ENCODE assay signal across 8 cellular contexts in genomic region chr4:102503301-102503746, GRCh38. TPM values are rescaled to one million over a fixed set of nuclear protein-coding genes. Genes with fewer than 3 reads are reported as not detected.
DNase-seq lines count a peak whose midpoint lies in the region; ATAC-seq and TF ChIP-seq lines count a peak whose summit lies in the region.

No MANE protein-coding gene starts in this region.

- peaks cover 26% of the 10 kb centered on the region for H3K36me3 Mint-ChIP-seq in CD4-positive, alpha-beta T cell (ENCODE audit: low read depth)
- peaks cover 3% of the 10 kb centered on the region for H3K36me3 Mint-ChIP-seq in IgD-negative memory B cell
- peaks cover 44% of the 10 kb centered on the region for H3K36me3 Mint-ChIP-seq in activated naive CD8-positive, alpha-beta T cell treated with anti-CD3 and anti-CD28 coated beads, Interleukin-2, amount 50 U/mL, for 24 hours (ENCODE audit: low read depth)

- H3K27ac Mint-ChIP-seq in CD4-positive, alpha-beta T cell: peak overlapping the region; percentile 94
- peak overlapping the region; percentile 83 to 100 (median 92) for H3K27ac Mint-ChIP-seq in IgD-negative memory B cell
- peak overlapping the region; percentile 84 for H3K27ac Mint-ChIP-seq in activated naive CD8-positive, alpha-beta T cell treated with anti-CD3 and anti-CD28 coated beads, Interleukin-2, amount 50 U/mL, for 24 hours

- H3K27ac ChIP-seq in CD4-positive, alpha-beta T cell (ENCODE audit: low read depth, low read length): no peak overlapping the region
- no peak overlapping the region for H3K27ac ChIP-seq in muscle layer of duodenum (ENCODE audit: low read length)

- no peak for ATAC-seq in CD4-positive, alpha-beta T cell (ENCODE audit: poor library complexity)
- no peak for ATAC-seq in activated naive CD8-positive, alpha-beta T cell treated with anti-CD3 and anti-CD28 coated beads, Interleukin-2, amount 50 U/mL, for 24 hours
- ATAC-seq in HG03442 (IDR thresholded peaks at IDR 0.05; ENCODE audit: unreplicated experiment) (no peak), HG03432 (IDR thresholded peaks at IDR 0.05; ENCODE audit: unreplicated experiment) (no peak)

- peak overlapping the region; percentile 98 for H3K4me3 Mint-ChIP-seq in CD4-positive, alpha-beta T cell
- peak overlapping the region; percentile 93 to 99 (median 98) for H3K4me3 Mint-ChIP-seq in IgD-negative memory B cell
- peak overlapping the region; percentile 89 for H3K4me3 Mint-ChIP-seq in activated naive CD8-positive, alpha-beta T cell treated with anti-CD3 and anti-CD28 coated beads, Interleukin-2, amount 50 U/mL, for 24 hours

- no peaks in the 10 kb centered on the region for H3K27me3 ChIP-seq in CD4-positive, alpha-beta T cell (ENCODE audit: control insufficient read depth, insufficient read depth, low read length)
- no peaks in the 10 kb centered on the region for H3K27me3 ChIP-seq in muscle layer of duodenum (ENCODE audit: low read depth, low read length)

- H3K27me3 Mint-ChIP-seq in CD4-positive, alpha-beta T cell: no peaks in the 10 kb centered on the region
- H3K27me3 Mint-ChIP-seq in IgD-negative memory B cell: no peaks in the 10 kb centered on the region
- no peaks in the 10 kb centered on the region for H3K27me3 Mint-ChIP-seq in activated naive CD8-positive, alpha-beta T cell treated with anti-CD3 and anti-CD28 coated beads, Interleukin-2, amount 50 U/mL, for 24 hours

- TF ChIP-seq CTCF in CD4-positive, alpha-beta T cell (IDR thresholded peaks at IDR 0.05): no peak

- H3K4me1 Mint-ChIP-seq in CD4-positive, alpha-beta T cell (ENCODE audit: low read depth): peaks cover 62% of the 10 kb centered on the region
- peaks cover 30 to 42% (median 39%) of the 10 kb centered on the region in 3 donors for H3K4me1 Mint-ChIP-seq in IgD-negative memory B cell
- peaks cover 46% of the 10 kb centered on the region for H3K4me1 Mint-ChIP-seq in activated naive CD8-positive, alpha-beta T cell treated with anti-CD3 and anti-CD28 coated beads, Interleukin-2, amount 50 U/mL, for 24 hours

- CTCF ChIA-PET in CD4-positive, alpha-beta T cell (lab: Charles Lee): no interaction called here

- H3K9me3 ChIP-seq in CD4-positive, alpha-beta T cell (ENCODE audit: control insufficient read depth, low read length): no peaks in the 10 kb centered on the region
- H3K9me3 ChIP-seq in muscle layer of duodenum (ENCODE audit: control insufficient read depth in 1 of 2, low read length in 2 of 2): no peaks in the 10 kb centered on the region

- intact Hi-C loops in CD4-positive, alpha-beta T cell (cut with DNase I, micrococcal nuclease): loop anchor here (1.0 to 5.0 kb wide), 4 partner anchors 15 to 324 kb away; partner anchors contain the start of gene UBE2D3 (in 1 of the 2)
- intact Hi-C loops in posterior cingulate gyrus (cut with DNase I): loop anchor here (5.0 kb wide), 3 partner anchors 71 to 574 kb away; partner anchors contain the start of genes SLC9B2 and UBE2D3

- H3K4me3 ChIP-seq in muscle layer of duodenum (ENCODE audit: low read depth in 1 of 2, low read length in 2 of 2): peak overlapping the region; percentile 83 to 88

- POLR2A ChIA-PET in CD4-positive, alpha-beta T cell (lab: Charles Lee): interaction anchor here (0.6 to 4.6 kb wide), 8 partner anchors 16 to 366 kb away, joined by 3 to 44 read pairs (median 6); partner anchors contain the start of gene UBE2D3

- H3K4me1 ChIP-seq in muscle layer of duodenum (ENCODE audit: control insufficient read depth in 1 of 2, insufficient read depth in 2 of 2, low read length in 2 of 2): peaks cover 20 to 25% of the 10 kb centered on the region in 2 donors

- DNase-seq in CD4-positive, alpha-beta T cell: no peak
- no peak for DNase-seq in activated naive CD8-positive, alpha-beta T cell treated with anti-CD3 and anti-CD28 coated beads, Interleukin-2, amount 50 U/mL, for 24 hours
- no peak for DNase-seq in NCI-H2196 (lab: John Stamatoyannopoulos, UW; ENCODE audit: unreplicated experiment)
- DNase-seq in posterior cingulate gyrus: no peak

- H3K36me3 ChIP-seq in muscle layer of duodenum (ENCODE audit: control insufficient read depth in 1 of 2, insufficient read depth in 2 of 2, low read length in 2 of 2): no peaks in the 10 kb centered on the region

- no peaks in the 10 kb centered on the region for H3K9me3 Mint-ChIP-seq in CD4-positive, alpha-beta T cell
- H3K9me3 Mint-ChIP-seq in IgD-negative memory B cell: peaks cover 0 to 3% (median 0%) of the 10 kb centered on the region in 3 donors
- peaks cover 7% of the 10 kb centered on the region for H3K9me3 Mint-ChIP-seq in activated naive CD8-positive, alpha-beta T cell treated with anti-CD3 and anti-CD28 coated beads, Interleukin-2, amount 50 U/mL, for 24 hours

RNA-seq across cellular contexts. Expression of gene NFKB1, which starts 2.2 kb away (rescaled TPM):
- total RNA-seq in CD4-positive, alpha-beta T cell: 100 to 1,000 TPM; 134 TPM
- polyA plus RNA-seq in IgD-negative memory B cell: 10.4 TPM
